Comparison of ENCODE assay signal across 11 cellular contexts in genomic region chr12:203074-203461, GRCh38. TPM values are rescaled to one million over a fixed set of nuclear protein-coding genes. Genes with fewer than 3 reads are reported as not detected.
DNase-seq lines count a peak whose midpoint lies in the region; ATAC-seq and TF ChIP-seq lines count a peak whose summit lies in the region.
"Had no signal": no experiment of that assay in that cellular context is flagged by ENCODE, and none has a peak within 500 bp of the region (broad histone marks: within the 10 kb centered on the region; RNA-seq: fewer than 3 reads in every experiment).

No MANE protein-coding gene starts in this region.

- TF ChIP-seq CTCF in heart right ventricle (IDR thresholded peaks at IDR 0.05) (no peak), hepatocyte (IDR thresholded peaks at IDR 0.05; ENCODE audit: poor library complexity) (no peak), prostate gland (IDR thresholded peaks at IDR 0.05) (no peak)

- no peak for ATAC-seq in heart right ventricle
- no peak for ATAC-seq in Right ventricle myocardium inferior
- ATAC-seq in aorta (ENCODE audit: low FRiP score): no peak
- no peak for ATAC-seq in GM18520 (IDR thresholded peaks at IDR 0.05; ENCODE audit: unreplicated experiment)
- no peak for ATAC-seq in HG02840 (IDR thresholded peaks at IDR 0.05; ENCODE audit: low FRiP score, unreplicated experiment)

- no peaks in the 10 kb centered on the region for H3K9me2 ChIP-seq in hepatocyte (replicated peaks; ENCODE audit: insufficient read depth)

- H3K4me3 ChIP-seq in heart right ventricle (peak overlapping the region; percentile 21 to 58 (median 50)), hepatocyte (peak overlapping the region; percentile 44), prostate gland (peak overlapping the region; percentile 37 to 46), aorta (ENCODE audit: low read length in 2 of 2) (peak overlapping the region; percentile 22 to 35)

- H2AFZ ChIP-seq in hepatocyte: peak overlapping the region; percentile 94

- no peaks in the 10 kb centered on the region for H4K20me1 ChIP-seq in hepatocyte (ENCODE audit: insufficient read depth, poor library complexity, severe bottlenecking)

- WGBS in heart right ventricle, 2 donors: 66 to 67% methylated on average over 16 of the region's 16 CpGs
- WGBS in hepatocyte (ENCODE audit: low lambda C conversion rate, missing lambda C conversion rate): 48% methylated on average over 15 of the region's 16 CpGs
- WGBS in prostate gland: 61% methylated on average over 16 of the region's 16 CpGs
- 60% methylated on average over 16 of the region's 16 CpGs for WGBS in aorta, 2 donors

- H3K27me3 ChIP-seq in heart right ventricle (peaks cover 0 to 40% (median 9%) of the 10 kb centered on the region in 7 donors), hepatocyte (peaks cover 14% of the 10 kb centered on the region), prostate gland (replicated peaks; ENCODE audit: insufficient read depth) (no peaks in the 10 kb centered on the region), aorta (ENCODE audit: control insufficient read depth in 1 of 2, insufficient read depth in 2 of 2, low read length in 1 of 2) (no peaks in the 10 kb centered on the region)

- H3K27ac ChIP-seq in heart right ventricle (no peak overlapping the region), hepatocyte (no peak overlapping the region), prostate gland (no peak overlapping the region), aorta (ENCODE audit: low read depth in 1 of 2, low read length in 2 of 2) (no peak overlapping the region)

- H3K36me3 ChIP-seq in heart right ventricle (no peaks in the 10 kb centered on the region), hepatocyte (replicated peaks; ENCODE audit: insufficient read depth, low read depth) (no peaks in the 10 kb centered on the region), prostate gland (no peaks in the 10 kb centered on the region), aorta (ENCODE audit: control insufficient read depth in 1 of 2, insufficient read depth in 2 of 2, low read length in 1 of 2) (no peaks in the 10 kb centered on the region)

- no peak for DNase-seq in heart right ventricle
- DNase-seq in Right ventricle myocardium inferior (ENCODE audit: missing footprints): no peak
- no peak for DNase-seq in hepatocyte (ENCODE audit: low spot score)
- DNase-seq in prostate gland (ENCODE audit: low spot score): no peak
- DNase-seq in aorta: no peak
- DNase-seq in COLO829 (ENCODE audit: low spot score): no peak
- DNase-seq: activated naive CD4-positive, alpha-beta T cell treated with anti-CD3 and anti-CD28 coated beads for 36 hours; T1000 had no signal

- H3K9me3 ChIP-seq in heart right ventricle (no peaks in the 10 kb centered on the region), hepatocyte (ENCODE audit: low read depth) (no peaks in the 10 kb centered on the region), prostate gland (no peaks in the 10 kb centered on the region), aorta (ENCODE audit: control insufficient read depth, low read length) (no peaks in the 10 kb centered on the region)

- H3K4me2 ChIP-seq in hepatocyte: peak overlapping the region; percentile 97

- TF ChIP-seq POLR2A in prostate gland (IDR thresholded peaks at IDR 0.05): no peak

- intact Hi-C loops in heart right ventricle (cut with DNase I): no loop called here
- intact Hi-C loops in Right ventricle myocardium inferior (cut with DNase I): no loop called here
- intact Hi-C loops in prostate gland (cut with DNase I): no loop called here
- intact Hi-C loops in aorta (cut with DNase I): no loop called here

- H3K79me2 ChIP-seq in hepatocyte: no peaks in the 10 kb centered on the region

- H3K4me1 ChIP-seq in heart right ventricle: peaks cover 0 to 8% (median 7%) of the 10 kb centered on the region in 9 donors
- H3K4me1 ChIP-seq in hepatocyte (ENCODE audit: insufficient read depth): peaks cover 13% of the 10 kb centered on the region
- no peaks in the 10 kb centered on the region for H3K4me1 ChIP-seq in prostate gland (replicated peaks)
- H3K4me1 ChIP-seq in aorta (ENCODE audit: control insufficient read depth in 1 of 2, insufficient read depth in 2 of 2, low read length in 2 of 2): no peaks in the 10 kb centered on the region

RNA-seq across cellular contexts. Expression of gene SLC6A12, which starts 10.9 kb away (rescaled TPM):
- 1 to 10 TPM in 5 of 10 donors, under 1 TPM in 5; 0.49 to 1.4 (median 0.98) TPM for total RNA-seq in heart right ventricle
- under 1 TPM; 0.14 to 0.44 TPM for polyA plus RNA-seq in heart right ventricle
- total RNA-seq in Right ventricle myocardium inferior: 0.68 TPM
- total RNA-seq in hepatocyte: 7.9 and 10.3 TPM in 2 replicates
- polyA plus RNA-seq in hepatocyte: 3.9 and 6.1 TPM in 2 replicates
- 1 to 10 TPM; 1.0 to 1.9 TPM for total RNA-seq in prostate gland
- total RNA-seq in aorta: 1 to 10 TPM; 1.3 to 2.2 TPM
- polyA plus RNA-seq in aorta: under 1 TPM in 1 of 2 donors, not detected in 1; 0.38 TPM
- total RNA-seq: NCI-H460 had no signal

RNA-seq across cellular contexts. Expression of gene SLC6A13, which starts 59.6 kb away (rescaled TPM):
- 1 to 10 TPM; 1.5 to 6.1 (median 3.2) TPM for total RNA-seq in heart right ventricle
- 1 to 10 TPM in 1 of 2 donors, under 1 TPM in 1; 0.87 to 5.6 TPM for polyA plus RNA-seq in heart right ventricle
- total RNA-seq in Right ventricle myocardium inferior: 3.2 TPM
- total RNA-seq in hepatocyte: 1.9 and 3.8 TPM in 2 replicates
- polyA plus RNA-seq in hepatocyte: 5.9 and 13.0 TPM in 2 replicates
- total RNA-seq in prostate gland: under 1 TPM in 1 of 2 donors, not detected in 1; 0.85 TPM
- total RNA-seq in aorta: under 1 TPM in 1 of 2 donors, not detected in 1; 0.90 TPM
- not detected for polyA plus RNA-seq in aorta
- total RNA-seq: activated naive CD4-positive, alpha-beta T cell treated with anti-CD3 and anti-CD28 coated beads for 36 hours had no signal
